8 cellular contexts compared by ENCODE assay signal in genomic region chr1:8318436-8318835, GRCh38. TPM values are rescaled to one million over a fixed set of nuclear protein-coding genes. Genes with fewer than 3 reads are reported as not detected.
A peak's percentile ranks its signal among the peaks of the same experiment; 100 is the strongest.
DNase-seq lines count a peak whose midpoint lies in the region; ATAC-seq and TF ChIP-seq lines count a peak whose summit lies in the region.

No MANE protein-coding gene starts in this region.

- no peaks in the 10 kb centered on the region for H3K9me3 Mint-ChIP-seq in Calu3 (ENCODE audit: low read depth, unreplicated experiment)
- no peaks in the 10 kb centered on the region for H3K9me3 Mint-ChIP-seq in osteocyte (ENCODE audit: unreplicated experiment)

- H3K27ac Mint-ChIP-seq in Calu3 (ENCODE audit: unreplicated experiment) (no peak overlapping the region), osteocyte (ENCODE audit: unreplicated experiment) (no peak overlapping the region)

- no peak for ATAC-seq in HG03097 (IDR thresholded peaks at IDR 0.05; ENCODE audit: low FRiP score, unreplicated experiment)
- no peak for ATAC-seq in GM19035 (IDR thresholded peaks at IDR 0.05; ENCODE audit: unreplicated experiment)

- H3K36me3 Mint-ChIP-seq in Calu3 (ENCODE audit: insufficient read depth, unreplicated experiment) (peaks cover 11% of the 10 kb centered on the region), osteocyte (ENCODE audit: unreplicated experiment) (no peaks in the 10 kb centered on the region)

- H3K4me3 Mint-ChIP-seq in Calu3 (ENCODE audit: low read depth, unreplicated experiment): peak overlapping the region; percentile 69
- H3K4me3 Mint-ChIP-seq in osteocyte (ENCODE audit: unreplicated experiment): peak overlapping the region; percentile 65

- intact Hi-C loops in Calu3 (cut with micrococcal nuclease; ENCODE audit: unreplicated experiment): loop anchor here (10.0 kb wide), 2 partner anchors 64 to 224 kb away; no protein-coding TSS in a partner anchor

- BruUV-seq in Calu3 (replicated peaks; lab: Mats Ljungman, UMichigan): no TSS peak

- H3K27me3 ChIP-seq in endocrine pancreas (ENCODE audit: control insufficient read depth, insufficient read depth, low read length): no peaks in the 10 kb centered on the region

- peaks cover 29% of the 10 kb centered on the region for H3K4me1 Mint-ChIP-seq in Calu3 (ENCODE audit: low read depth, unreplicated experiment)
- peaks cover 17% of the 10 kb centered on the region for H3K4me1 Mint-ChIP-seq in osteocyte (ENCODE audit: unreplicated experiment)

- TF ChIP-seq CTCF in Calu3 (IDR thresholded peaks at IDR 0.05; ENCODE audit: unreplicated experiment) (no peak), osteocyte (IDR thresholded peaks at IDR 0.05) (no peak)

- no peaks in the 10 kb centered on the region for H3K9me3 ChIP-seq in endocrine pancreas (ENCODE audit: control insufficient read depth, low read length)

- H3K27me3 Mint-ChIP-seq in Calu3 (ENCODE audit: unreplicated experiment) (no peaks in the 10 kb centered on the region), osteocyte (ENCODE audit: unreplicated experiment) (no peaks in the 10 kb centered on the region)

- CTCF ChIA-PET in Calu3 (lab: Charles Lee): no interaction called here

- DNase-seq in Calu3 (no peak), NCI-H2171 (lab: John Stamatoyannopoulos, UW) (peak; percentile 27), osteocyte (ENCODE audit: extremely low spot score, unreplicated experiment) (no peak), Ammon's horn (ENCODE audit: low spot score) (no peak)
- no peak for DNase-seq in stimulated activated CD4-positive, alpha-beta T cell treated with anti-CD3 and anti-CD28 coated beads, Interleukin-4, amount 100 ng/mL, for 24 hours

- peak overlapping the region; percentile 81 for H3K9ac ChIP-seq in endocrine pancreas (ENCODE audit: control insufficient read depth, insufficient read depth, low read length)

- H3K4me3 ChIP-seq in endocrine pancreas (ENCODE audit: control insufficient read depth, insufficient read depth, low read length): no peak overlapping the region

- no peaks in the 10 kb centered on the region for H3K36me3 ChIP-seq in endocrine pancreas (ENCODE audit: control insufficient read depth, insufficient read depth, low read length)

- H3K4me1 ChIP-seq in endocrine pancreas (ENCODE audit: control insufficient read depth, insufficient read depth, low read length): no peaks in the 10 kb centered on the region

RNA-seq across cellular contexts. Expression of gene SLC45A1, which starts 0.5 kb away (rescaled TPM):
- 0.73 TPM in 2 replicates for total RNA-seq in Calu3 (2022)
- 2.9 and 3.2 TPM in 2 replicates for total RNA-seq in osteocyte
